Comparison of ENCODE assay signal across 22 cellular contexts in genomic region chrX:115697806-115698205, GRCh38.
"Had no signal": no experiment of that assay in that cellular context is flagged by ENCODE, and none has a peak within 500 bp of the region (broad histone marks: within the 10 kb centered on the region; RNA-seq: fewer than 3 reads in every experiment).

No MANE protein-coding gene starts in this region.

- H3K27ac ChIP-seq: RWPE1, SJCRH30 had no signal

- DNase-seq: KBM-7, MV-4-11, NCI-H1048, NCI-H1105, NCI-H1417, NCI-H1436 treated with DMSO at 0.1 percent for 48 hours, NCI-H1694, NCI-H187 treated with DMSO at 0.1 percent for 48 hours, NCI-H2029 treated with DMSO at 0.1 percent for 48 hours, NCI-H2171 treated with DMSO at 0.1 percent for 48 hours, NCI-H2227 treated with DMSO at 0.1 percent for 48 hours, NCI-H446, NCI-H510A, NCI-H524 treated with DMSO at 0.1 percent for 48 hours, NCI-H69, NCI-H774, SHP77 treated with DMSO at 0.1 percent for 48 hours, SJCRH30 had no signal

- H3K9me3 ChIP-seq: SJCRH30 had no signal

- H3K4me1 ChIP-seq: SJCRH30 had no signal

- H3K4me3 ChIP-seq: SJCRH30 had no signal

- ATAC-seq: Panc1, Right ventricle myocardium inferior, SK-N-SH treated with all-trans-retinoic acid at 6 μM for 48 hours had no signal

- H3K36me3 ChIP-seq: SJCRH30 had no signal

- H3K27me3 ChIP-seq: SJCRH30 had no signal
